ENCODE assay signal across 9 cellular contexts in genomic region chr1:228445867-228446584, GRCh38. TPM values are rescaled to one million over a fixed set of nuclear protein-coding genes. Genes with fewer than 3 reads are reported as not detected.
DNase-seq lines count a peak whose midpoint lies in the region; ATAC-seq, FAIRE-seq and TF ChIP-seq lines count a peak whose summit lies in the region.
"Had no signal": no experiment of that assay in that cellular context is flagged by ENCODE, and none has a peak within 500 bp of the region (broad histone marks: within the 10 kb centered on the region; RNA-seq: fewer than 3 reads in every experiment).

No MANE protein-coding gene starts in this region.

- H3K4me1 ChIP-seq in MM.1S (ENCODE audit: low read length) = no peaks in the 10 kb centered on the region
- H3K4me1 ChIP-seq in GM12878 (ENCODE audit: control insufficient read depth, insufficient read depth, low read length) = no peaks in the 10 kb centered on the region; the same call in 1 of the 2 replicates

- H3K4me3 ChIP-seq in MM.1S (ENCODE audit: low read length) = peak overlapping the region; percentile 49
- peak overlapping the region; percentile 47; the same call in 1 of the 2 replicates for H3K4me3 ChIP-seq in GM12878
- peak overlapping the region; percentile 72 for H3K4me3 ChIP-seq in iPS-18c (ENCODE audit: insufficient read depth, low read depth, low read length)
- peak overlapping the region; percentile 47 for H3K4me3 ChIP-seq in skeletal muscle cell (ENCODE audit: low read depth, low read length)

- H3K9me3 ChIP-seq in MM.1S (replicated peaks; ENCODE audit: insufficient read depth, low read length) (no peaks in the 10 kb centered on the region), GM12878 (replicated peaks; ENCODE audit: control insufficient read depth, insufficient read depth, low read length) (no peaks in the 10 kb centered on the region), iPS-18c (ENCODE audit: control insufficient read depth, insufficient read depth, low read length) (no peaks in the 10 kb centered on the region)

- no peak for TF ChIP-seq POLR2A in GM12878 (IDR thresholded peaks at IDR 0.05; ENCODE audit: low read depth, low read length)

- no TSS peak for BruUV-seq in GM12878 (replicated peaks; lab: Mats Ljungman, UMichigan)

- no peak for TF ChIP-seq EP300 in GM12878 (IDR thresholded peaks at IDR 0.05; ENCODE audit: borderline replicate concordance in 1 of 2, control insufficient read depth in 1 of 2, low read depth in 2 of 2, low read length in 2 of 2)

- H3K36me3 ChIP-seq in MM.1S (replicated peaks; ENCODE audit: insufficient read depth, low read length) (no peaks in the 10 kb centered on the region), GM12878 (ENCODE audit: control insufficient read depth in 2 of 2, insufficient read depth in 2 of 2, low read length in 1 of 2) (no peaks in the 10 kb centered on the region)

- H2AFZ ChIP-seq in MM.1S (ENCODE audit: low read length) (peak overlapping the region; percentile 55), GM12878 (ENCODE audit: control insufficient read depth, low read depth, low read length) (peak overlapping the region; percentile 51)

- no peak overlapping the region for H3K9ac ChIP-seq in MM.1S (ENCODE audit: low read length)
- no peak overlapping the region; the same call in 1 of the 2 replicates for H3K9ac ChIP-seq in GM12878 (ENCODE audit: control insufficient read depth, insufficient read depth, low read length)

- peak; percentile 72 to 82 for ATAC-seq in activated CD4-positive, CD25-positive, alpha-beta regulatory T cell treated with anti-CD3 and anti-CD28 coated beads, Interleukin-2, amount 50 U/mL, for 24 hours
- peak; percentile 88 for ATAC-seq in GM12878

- no peaks in the 10 kb centered on the region for H3F3A ChIP-seq in MM.1S (ENCODE audit: insufficient read depth, low read length)

- no peaks in the 10 kb centered on the region for H3K9me2 ChIP-seq in MM.1S (replicated peaks; ENCODE audit: insufficient read depth, low read length)

- no peak for TF ChIP-seq CTCF in MM.1S (IDR thresholded peaks at IDR 0.05; ENCODE audit: low read length)
- TF ChIP-seq CTCF in GM12878 (IDR thresholded peaks at IDR 0.05 in 2 of 3, conservative IDR thresholded peaks at IDR 0.05 in 1 of 3; ENCODE audit: control insufficient read depth in 2 of 3, extremely low read depth in 1 of 3, insufficient read depth in 1 of 3, low read depth in 3 of 3, low read length in 3 of 3) = no peak

- CTCF ChIA-PET in GM12878 (lab: Yijun Ruan, JAX) = no interaction called here

- H4K20me1 ChIP-seq in MM.1S (ENCODE audit: insufficient read depth, low read length) (no peaks in the 10 kb centered on the region), GM12878 (ENCODE audit: control insufficient read depth, insufficient read depth) (no peaks in the 10 kb centered on the region)

- TF ChIP-seq RAD21 in GM12878 (IDR thresholded peaks at IDR 0.05; ENCODE audit: insufficient read depth, low read depth, low read length) = no peak

- SMC1A ChIA-PET in GM12878 (lab: Charles Lee; ENCODE audit: uncharacterized antibody, unreplicated experiment) = no interaction called here

- no peaks in the 10 kb centered on the region for H3K79me2 ChIP-seq in MM.1S (ENCODE audit: low read length)
- H3K79me2 ChIP-seq in GM12878 (ENCODE audit: control insufficient read depth, insufficient read depth, low read length) = no peaks in the 10 kb centered on the region

- WGBS in GM12878 (ENCODE audit: insufficient coverage, insufficient replicate concordance, low lambda C conversion rate, missing lambda C conversion rate) = 25% methylated on average over 50 of the region's 50 CpGs

- no peaks in the 10 kb centered on the region; the same call in 1 of the 2 replicates for H3K27me3 ChIP-seq in MM.1S (replicated peaks; ENCODE audit: insufficient read depth, low read length)
- H3K27me3 ChIP-seq in GM12878 (replicated peaks in 1 of 2; ENCODE audit: control insufficient read depth in 2 of 2, insufficient read depth in 2 of 2, low read length in 1 of 2) = peaks cover 2 to 8% of the 10 kb centered on the region in 2 experiments

- in situ Hi-C loops in GM12878 (cut with MboI) = no loop called here

- intact Hi-C loops in GM12878 (cut with micrococcal nuclease; ENCODE audit: unreplicated experiment) = no loop called here

- RAD21 ChIA-PET in GM12878 (lab: Charles Lee; ENCODE audit: unreplicated experiment) = no interaction called here

- DNase-seq in activated CD4-positive, CD25-positive, alpha-beta regulatory T cell treated with anti-CD3 and anti-CD28 coated beads, Interleukin-2, amount 50 U/mL, for 72 hours = no peak
- DNase-seq in MM.1S = peak; percentile 33
- DNase-seq in GM12878 (ENCODE audit: low read depth, low spot score) = no peak
- no peak for DNase-seq in skeletal muscle cell (ENCODE audit: low read depth)
- no peak for DNase-seq in GF-D8 (lab: John Stamatoyannopoulos, UW)
- DNase-seq in germinal center (ENCODE audit: low spot score) = no peak

- H3K4me2 ChIP-seq in MM.1S (ENCODE audit: low read depth, low read length) = peak overlapping the region; percentile 58
- peak overlapping the region; percentile 60 for H3K4me2 ChIP-seq in GM12878 (ENCODE audit: control insufficient read depth, insufficient read depth)

- H3K27ac ChIP-seq in MM.1S (ENCODE audit: low read length) (no peak overlapping the region), GM12878 (ENCODE audit: control insufficient read depth, insufficient read depth) (no peak overlapping the region)

- POLR2A ChIA-PET in GM12878 (lab: Charles Lee) = interaction anchor here (0.5 kb wide), 1 partner anchor 12 kb away, joined by 6 read pairs; no protein-coding TSS in a partner anchor

- FAIRE-seq in GM12878 (lab: Jason Lieb, UNC) = no peak

TF ChIP-seq in GM12878, 131 proteins besides CTCF, POLR2A, EP300 and RAD21 (continues in another document):
- TF ChIP-seq RFX5 (IDR thresholded peaks at IDR 0.05; ENCODE audit: low read depth, low read length) (0 out of 2 replicates have a peak, but pooled peaks have one; percentile 30), SUPT20H (IDR thresholded peaks at IDR 0.05; ENCODE audit: borderline replicate concordance, control insufficient read depth, low read depth, low read length) (no peak), USF1 (IDR thresholded peaks at IDR 0.05; ENCODE audit: borderline replicate concordance, extremely low read length, insufficient read depth, low read depth, low read length) (peak; percentile 45)

RNA-seq across cellular contexts. Expression of gene TRIM17, which starts 29.4 kb away (rescaled TPM):
- total RNA-seq in GM12878 (2013; cell fraction: nucleolus; rRNA removed) = not detected in 2 replicates
- total RNA-seq in GM12878 (2014; rRNA removed) (0.11 TPM in 1 of 2 replicates, not detected in the other), GM12878 (2014; rRNA removed; fragmentation: Illumina TruSeq; extraction: Trizol) (not detected in 2 replicates), GM12878 (2021) (not detected in 2 replicates)
- polyA plus RNA-seq in GM12878 (2011; ENCODE audit: low read depth) = 0.17 TPM
- polyA plus RNA-seq in GM12878 (2011; rRNA removed) (not detected in 2 replicates), GM12878 (2014; fragmentation: Illumina TruSeq; extraction: Trizol) (not detected in 2 replicates), GM12878 (2014; fragmentation: Nextera tagmentation; extraction: Ambion mirVana) (not detected), GM12878 (2014; rRNA removed) (not detected in 2 replicates), GM12878 (2016; fragmentation: Nextera tagmentation; extraction: Ambion mirVana) (under 1 TPM; 0.16 to 0.32 TPM)
- polyA plus RNA-seq in GM12878 (2011; cell fraction: cytosol; rRNA removed) = not detected in 2 replicates
- polyA plus RNA-seq in GM12878 (2011; cell fraction: nucleus; rRNA removed) = not detected in 2 replicates
- polyA plus RNA-seq in GM12878 (2012) = 0.37 and 0.39 TPM in 2 replicates
- not detected in 2 replicates for polyA minus RNA-seq in GM12878 (2011; rRNA and poly(A)+ RNA removed)
- not detected in 2 replicates for polyA minus RNA-seq in GM12878 (2011; cell fraction: cytosol; rRNA and poly(A)+ RNA removed)
- not detected in 2 replicates for polyA minus RNA-seq in GM12878 (2011; cell fraction: nucleus; rRNA and poly(A)+ RNA removed)
- total RNA-seq: subcutaneous adipose tissue had no signal

RNA-seq across cellular contexts. Expression of gene TRIM11, which starts 39.4 kb away (rescaled TPM):
- total RNA-seq in GM12878 (2013; cell fraction: nucleolus; rRNA removed) = 55.6 and 58.1 TPM in 2 replicates
- total RNA-seq in GM12878 (2014; rRNA removed) = 16.5 and 17.3 TPM in 2 replicates
- total RNA-seq in GM12878 (2014; rRNA removed; fragmentation: Illumina TruSeq; extraction: Trizol) = 13.5 TPM in 2 replicates
- total RNA-seq in GM12878 (2021) = 32.5 and 33.7 TPM in 2 replicates
- polyA plus RNA-seq in GM12878 (2011; ENCODE audit: low read depth) = 9.5 TPM
- polyA plus RNA-seq in GM12878 (2011; rRNA removed) = 6.4 and 8.5 TPM in 2 replicates
- 9.4 and 12.8 TPM in 2 replicates for polyA plus RNA-seq in GM12878 (2011; cell fraction: cytosol; rRNA removed)
- polyA plus RNA-seq in GM12878 (2011; cell fraction: nucleus; rRNA removed) = 43.2 and 61.8 TPM in 2 replicates
- 14.5 and 20.0 TPM in 2 replicates for polyA plus RNA-seq in GM12878 (2012)
- 6.5 and 11.3 TPM in 2 replicates for polyA plus RNA-seq in GM12878 (2014; fragmentation: Illumina TruSeq; extraction: Trizol)
- polyA plus RNA-seq in GM12878 (2014; fragmentation: Nextera tagmentation; extraction: Ambion mirVana) = 1 to 10 TPM; 1.3 to 3.0 TPM
- 18.8 and 24.6 TPM in 2 replicates for polyA plus RNA-seq in GM12878 (2014; rRNA removed)
- polyA plus RNA-seq in GM12878 (2016; fragmentation: Nextera tagmentation; extraction: Ambion mirVana) = 10 to 100 TPM; 12.9 to 15.0 TPM
- polyA minus RNA-seq in GM12878 (2011; rRNA and poly(A)+ RNA removed) = 17.0 and 31.3 TPM in 2 replicates
- 9.0 and 10.5 TPM in 2 replicates for polyA minus RNA-seq in GM12878 (2011; cell fraction: cytosol; rRNA and poly(A)+ RNA removed)
- 20.8 and 36.9 TPM in 2 replicates for polyA minus RNA-seq in GM12878 (2011; cell fraction: nucleus; rRNA and poly(A)+ RNA removed)

RNA-seq across cellular contexts. Expression of gene RNF187, which starts 41.2 kb away (rescaled TPM):
- 14.5 and 16.0 TPM in 2 replicates for total RNA-seq in GM12878 (2013; cell fraction: nucleolus; rRNA removed)
- total RNA-seq in GM12878 (2014; rRNA removed) (27.1 and 40.0 TPM in 2 replicates), GM12878 (2014; rRNA removed; fragmentation: Illumina TruSeq; extraction: Trizol) (30.5 and 31.8 TPM in 2 replicates), GM12878 (2021) (116 and 125 TPM in 2 replicates)
- polyA plus RNA-seq in GM12878 (2011; ENCODE audit: low read depth) = 21.0 TPM
- polyA plus RNA-seq in GM12878 (2011; rRNA removed) (48.3 and 60.6 TPM in 2 replicates), GM12878 (2014; fragmentation: Illumina TruSeq; extraction: Trizol) (15.3 and 37.7 TPM in 2 replicates), GM12878 (2014; fragmentation: Nextera tagmentation; extraction: Ambion mirVana) (1 to 10 TPM; 2.6 to 9.7 TPM), GM12878 (2014; rRNA removed) (41.9 and 45.3 TPM in 2 replicates), GM12878 (2016; fragmentation: Nextera tagmentation; extraction: Ambion mirVana) (10 to 100 TPM in 1 of 2 experiments, 1 to 10 TPM in 1; 9.9 to 14.5 TPM)
- polyA plus RNA-seq in GM12878 (2011; cell fraction: cytosol; rRNA removed) = 75.9 and 79.5 TPM in 2 replicates
- polyA plus RNA-seq in GM12878 (2011; cell fraction: nucleus; rRNA removed) = 44.3 and 49.0 TPM in 2 replicates
- polyA plus RNA-seq in GM12878 (2012) = 53.3 and 70.1 TPM in 2 replicates
- 36.0 and 60.5 TPM in 2 replicates for polyA minus RNA-seq in GM12878 (2011; rRNA and poly(A)+ RNA removed)
- polyA minus RNA-seq in GM12878 (2011; cell fraction: cytosol; rRNA and poly(A)+ RNA removed) = 27.3 and 34.6 TPM in 2 replicates
- 9.1 and 16.1 TPM in 2 replicates for polyA minus RNA-seq in GM12878 (2011; cell fraction: nucleus; rRNA and poly(A)+ RNA removed)
